Comparison of ENCODE assay signal across 2 cellular contexts in the genomic region with DNA sequence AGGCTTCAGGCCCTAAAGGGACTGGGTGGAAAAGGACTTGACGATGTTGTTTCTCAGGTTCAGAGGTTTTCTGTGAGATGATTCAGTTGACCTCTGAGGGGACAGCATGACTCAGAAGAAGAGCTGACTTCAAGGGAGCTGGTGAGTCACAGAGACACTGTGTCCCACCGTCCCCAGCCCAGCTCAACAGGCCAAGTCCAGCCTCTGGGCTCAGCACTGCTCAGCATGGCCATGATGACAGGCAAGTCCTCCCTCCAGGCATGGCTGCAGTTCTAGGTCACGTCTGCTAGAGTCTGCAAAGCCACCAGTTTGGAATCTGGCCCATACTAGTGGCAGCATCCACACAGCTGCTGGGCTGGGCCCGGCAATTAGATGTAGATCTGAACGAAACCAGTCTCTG.
A peak's percentile ranks its signal among the peaks of the same experiment; 100 is the strongest.
TF ChIP-seq lines count a peak whose summit lies in the region.

No MANE protein-coding gene starts in this region.

TF ChIP-seq in HCT116, 20 proteins besides CTCF, POLR2A, EP300 and RAD21 (continued from another document):
- TF ChIP-seq, protein P1, sequence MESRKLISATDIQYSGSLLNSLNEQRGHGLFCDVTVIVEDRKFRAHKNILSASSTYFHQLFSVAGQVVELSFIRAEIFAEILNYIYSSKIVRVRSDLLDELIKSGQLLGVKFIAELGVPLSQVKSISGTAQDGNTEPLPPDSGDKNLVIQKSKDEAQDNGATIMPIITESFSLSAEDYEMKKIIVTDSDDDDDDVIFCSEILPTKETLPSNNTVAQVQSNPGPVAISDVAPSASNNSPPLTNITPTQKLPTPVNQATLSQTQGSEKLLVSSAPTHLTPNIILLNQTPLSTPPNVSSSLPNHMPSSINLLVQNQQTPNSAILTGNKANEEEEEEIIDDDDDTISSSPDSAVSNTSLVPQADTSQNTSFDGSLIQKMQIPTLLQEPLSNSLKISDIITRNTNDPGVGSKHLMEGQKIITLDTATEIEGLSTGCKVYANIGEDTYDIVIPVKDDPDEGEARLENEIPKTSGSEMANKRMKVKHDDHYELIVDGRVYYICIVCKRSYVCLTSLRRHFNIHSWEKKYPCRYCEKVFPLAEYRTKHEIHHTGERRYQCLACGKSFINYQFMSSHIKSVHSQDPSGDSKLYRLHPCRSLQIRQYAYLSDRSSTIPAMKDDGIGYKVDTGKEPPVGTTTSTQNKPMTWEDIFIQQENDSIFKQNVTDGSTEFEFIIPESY (IDR thresholded peaks at IDR 0.05; ENCODE audit: extremely low read depth, insufficient replicate concordance, low read length): no peak
- TF ChIP-seq JUND (IDR thresholded peaks at IDR 0.05) (peak; percentile 77), POLR2AphosphoS5 (IDR thresholded peaks at IDR 0.05; ENCODE audit: low read depth, low read length) (peak; percentile 24; the same call in 1 of the 2 replicates), ELF1 (IDR thresholded peaks at IDR 0.05; ENCODE audit: borderline replicate concordance, low read depth) (no peak), FOSL1 (IDR thresholded peaks at IDR 0.05; ENCODE audit: low read depth) (peak; percentile 86)

TF ChIP-seq in WTC11, 78 proteins besides CTCF, POLR2A, EP300 and RAD21 (continued from another document):
- TF ChIP-seq MXD4 (CRISPR knock-in tag; IDR thresholded peaks at IDR 0.05; ENCODE audit: borderline replicate concordance): no peak
- TF ChIP-seq GABPB1 (CRISPR knock-in tag; IDR thresholded peaks at IDR 0.05): no peak
- TF ChIP-seq ZNF263 (CRISPR knock-in tag; IDR thresholded peaks at IDR 0.05; ENCODE audit: low read depth): no peak
